1 cellular context compared by ENCODE assay signal in the genomic region with DNA sequence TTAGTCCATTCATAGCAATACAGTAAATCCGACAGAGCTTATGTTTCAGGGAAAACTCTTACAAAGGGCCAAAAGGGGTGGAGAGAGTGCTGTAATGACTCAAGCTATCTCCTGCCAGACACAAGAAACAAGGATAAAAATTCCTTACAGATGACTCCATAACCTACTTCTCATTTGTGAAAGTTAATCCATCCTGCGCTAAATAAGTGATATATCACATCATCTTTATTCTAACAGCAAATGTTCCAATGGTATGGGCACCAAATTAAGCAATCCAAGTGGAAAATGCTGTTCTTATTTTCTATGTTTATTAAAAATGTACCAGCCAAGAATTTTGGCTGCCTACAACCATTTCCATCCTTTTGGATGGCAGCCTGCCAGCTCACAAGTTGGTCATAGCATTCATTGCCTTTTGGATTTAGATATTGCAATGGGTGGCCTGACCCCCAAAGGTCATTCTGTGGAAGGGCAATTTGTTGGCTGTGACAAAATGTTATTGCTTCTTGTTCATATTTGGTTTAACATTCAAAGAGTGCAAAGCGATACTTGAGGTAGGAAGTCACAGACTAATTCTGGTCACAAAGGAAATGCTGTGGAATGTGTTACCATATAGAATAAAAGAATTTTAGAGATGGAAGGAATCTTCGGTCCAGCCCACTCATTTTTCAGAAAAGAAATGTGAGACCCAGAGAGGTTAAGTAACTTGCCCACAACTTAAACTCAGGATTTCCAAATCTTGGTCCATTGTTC.
TF ChIP-seq lines count a peak whose summit lies in the region.

No MANE protein-coding gene starts in this region.

TF ChIP-seq in HCT116, 20 proteins besides CTCF, POLR2A, EP300 and RAD21 (continued from another document):
- TF ChIP-seq FOSL1 (IDR thresholded peaks at IDR 0.05; ENCODE audit: low read depth), result peak; percentile 83
- TF ChIP-seq SIN3A (IDR thresholded peaks at IDR 0.05; ENCODE audit: low read depth), result no peak
- TF ChIP-seq ZFX (IDR thresholded peaks at IDR 0.05), result no peak
- TF ChIP-seq YY1 (IDR thresholded peaks at IDR 0.05; ENCODE audit: extremely low read depth, insufficient replicate concordance, low read depth, low read length), result peak; percentile 19
- no peak; the same call in 1 of the 2 replicates for TF ChIP-seq CBX3 (IDR thresholded peaks at IDR 0.05; ENCODE audit: low read depth)
- no peak for TF ChIP-seq EZH2phosphoT487 (IDR thresholded peaks at IDR 0.05; ENCODE audit: borderline replicate concordance)
- no peak for TF ChIP-seq ZNF274 (IDR thresholded peaks at IDR 0.05; ENCODE audit: low read depth, low read length)
- no peak for TF ChIP-seq TCF7L2 (IDR thresholded peaks at IDR 0.05; ENCODE audit: borderline replicate concordance, extremely low read depth, insufficient read depth, insufficient read length)
- TF ChIP-seq JUND (IDR thresholded peaks at IDR 0.05), result peak; percentile 73
- TF ChIP-seq POLR2AphosphoS5 (IDR thresholded peaks at IDR 0.05; ENCODE audit: low read depth, low read length), result peak; percentile 31; the same call in 1 of the 2 replicates
- TF ChIP-seq, protein P1, sequence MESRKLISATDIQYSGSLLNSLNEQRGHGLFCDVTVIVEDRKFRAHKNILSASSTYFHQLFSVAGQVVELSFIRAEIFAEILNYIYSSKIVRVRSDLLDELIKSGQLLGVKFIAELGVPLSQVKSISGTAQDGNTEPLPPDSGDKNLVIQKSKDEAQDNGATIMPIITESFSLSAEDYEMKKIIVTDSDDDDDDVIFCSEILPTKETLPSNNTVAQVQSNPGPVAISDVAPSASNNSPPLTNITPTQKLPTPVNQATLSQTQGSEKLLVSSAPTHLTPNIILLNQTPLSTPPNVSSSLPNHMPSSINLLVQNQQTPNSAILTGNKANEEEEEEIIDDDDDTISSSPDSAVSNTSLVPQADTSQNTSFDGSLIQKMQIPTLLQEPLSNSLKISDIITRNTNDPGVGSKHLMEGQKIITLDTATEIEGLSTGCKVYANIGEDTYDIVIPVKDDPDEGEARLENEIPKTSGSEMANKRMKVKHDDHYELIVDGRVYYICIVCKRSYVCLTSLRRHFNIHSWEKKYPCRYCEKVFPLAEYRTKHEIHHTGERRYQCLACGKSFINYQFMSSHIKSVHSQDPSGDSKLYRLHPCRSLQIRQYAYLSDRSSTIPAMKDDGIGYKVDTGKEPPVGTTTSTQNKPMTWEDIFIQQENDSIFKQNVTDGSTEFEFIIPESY (IDR thresholded peaks at IDR 0.05; ENCODE audit: extremely low read depth, insufficient replicate concordance, low read length), result no peak
